Comparison of ENCODE assay signal across 3 cellular contexts in the genomic region with DNA sequence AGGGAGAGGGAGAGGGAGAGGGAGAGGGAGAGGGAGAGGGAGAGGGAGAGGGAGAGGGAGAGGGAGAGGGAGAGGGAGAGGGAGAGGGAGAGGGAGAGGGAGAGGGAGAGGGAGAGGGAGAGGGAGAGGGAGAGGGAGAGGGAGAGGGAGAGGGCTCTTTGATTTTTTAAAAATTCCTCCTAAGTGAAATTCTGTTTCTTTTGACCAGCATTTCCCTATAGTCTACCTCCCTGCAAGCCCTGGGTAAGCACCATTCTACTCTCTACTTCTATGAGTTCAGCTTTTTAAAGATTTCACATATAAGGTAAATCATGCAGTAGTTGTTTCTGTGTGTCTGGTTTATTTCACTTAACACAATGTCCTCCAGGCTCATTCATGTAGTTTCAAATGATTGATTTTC. TPM values are rescaled to one million over a fixed set of nuclear protein-coding genes. Genes with fewer than 3 reads are reported as not detected.
DNase-seq lines count a peak whose midpoint lies in the region; ATAC-seq, FAIRE-seq and TF ChIP-seq lines count a peak whose summit lies in the region.
"Not testable (repeated sequence)": the region's sequence is repeated elsewhere in the genome, so short reads cannot be mapped to it uniquely, and the experiment has no call there.

No MANE protein-coding gene starts in this region.

- H3K4me3 Mint-ChIP-seq in activated T-helper 2 cell treated with anti-CD3 and anti-CD28 coated beads, Interferon-gamma antibody, Interleukin-2, Interleukin-4, amounts not matched to agents 10 μg/mL and 5 μg/mL and 100 μg/mL, durations not matched to agents 14 hours and 24 hours and 36 hours (ENCODE audit: low read depth); nephron progenitor cell: not testable (repeated sequence)

- in situ Hi-C loops in HepG2 (cut with HindIII; ENCODE audit: extremely low pct_ligation_motif_present, low pct_unique_long_range_greater_than_20kb), result not testable (repeated sequence)

- H3K79me2 ChIP-seq in HepG2 (ENCODE audit: insufficient read depth, low read length), result not testable (repeated sequence)

- TF ChIP-seq EP300 in HepG2 (IDR thresholded peaks at IDR 0.05; ENCODE audit: low read depth in 2 of 2, low read length in 2 of 2); HepG2 (CRISPR knock-in tag; IDR thresholded peaks at IDR 0.05; ENCODE audit: borderline replicate concordance): not testable (repeated sequence)

- not testable (repeated sequence) for BruUV-seq in HepG2 (replicated peaks; lab: Mats Ljungman, UMichigan)

- not testable (repeated sequence) for DNase-seq in activated T-helper 2 cell treated with anti-CD3 and anti-CD28 coated beads, Interferon-gamma antibody, Interleukin-2, Interleukin-4, amounts not matched to agents 10 μg/mL and 5 μg/mL and 100 μg/mL, durations not matched to agents 14 hours and 24 hours and 36 hours (ENCODE audit: low spot score); HepG2 (ENCODE audit: low spot score); nephron progenitor cell

- peak overlapping the region; percentile 29 for H3K27ac Mint-ChIP-seq in activated T-helper 2 cell treated with anti-CD3 and anti-CD28 coated beads, Interferon-gamma antibody, Interleukin-2, Interleukin-4, amounts not matched to agents 10 μg/mL and 5 μg/mL and 100 μg/mL, durations not matched to agents 14 hours and 24 hours and 36 hours
- H3K27ac Mint-ChIP-seq in nephron progenitor cell, result peak overlapping the region; percentile 39

- H3K4me1 Mint-ChIP-seq in activated T-helper 2 cell treated with anti-CD3 and anti-CD28 coated beads, Interferon-gamma antibody, Interleukin-2, Interleukin-4, amounts not matched to agents 10 μg/mL and 5 μg/mL and 100 μg/mL, durations not matched to agents 14 hours and 24 hours and 36 hours (ENCODE audit: low read depth); nephron progenitor cell: not testable (repeated sequence)

- not testable (repeated sequence) for H3K27ac ChIP-seq in HepG2 (ENCODE audit: extremely low read length, insufficient read depth, low read length)

- H3K36me3 Mint-ChIP-seq in activated T-helper 2 cell treated with anti-CD3 and anti-CD28 coated beads, Interferon-gamma antibody, Interleukin-2, Interleukin-4, amounts not matched to agents 10 μg/mL and 5 μg/mL and 100 μg/mL, durations not matched to agents 14 hours and 24 hours and 36 hours (ENCODE audit: low read depth), result not testable (repeated sequence)
- H3K36me3 Mint-ChIP-seq in nephron progenitor cell (ENCODE audit: low read depth), result peaks cover 11% of the 10 kb centered on the region

- intact Hi-C loops in activated T-helper 2 cell treated with anti-CD3 and anti-CD28 coated beads, Interferon-gamma antibody, Interleukin-2, Interleukin-4, amounts not matched to agents 10 μg/mL and 5 μg/mL and 100 μg/mL, durations not matched to agents 14 hours and 24 hours and 36 hours (cut with micrococcal nuclease); HepG2 (cut with micrococcal nuclease; ENCODE audit: unreplicated experiment): not testable (repeated sequence)

- not testable (repeated sequence) for H3K9me3 ChIP-seq in HepG2 (ENCODE audit: low read length)

- TF ChIP-seq POLR2A in HepG2 (IDR thresholded peaks at IDR 0.05; ENCODE audit: insufficient read depth in 1 of 2, low read depth in 2 of 2, low read length in 2 of 2), result not testable (repeated sequence)

- not testable (repeated sequence) for H3K4me2 ChIP-seq in HepG2 (ENCODE audit: low read depth, low read length)

- not testable (repeated sequence) for H3K4me1 ChIP-seq in HepG2 (ENCODE audit: insufficient read depth, low read length)

- H3K4me3 ChIP-seq in HepG2 (replicated peaks in 1 of 3; ENCODE audit: insufficient read depth in 1 of 3, low read depth in 2 of 3, low read length in 3 of 3), result not testable (repeated sequence)

- not testable (repeated sequence) for H4K20me1 ChIP-seq in HepG2 (ENCODE audit: insufficient read depth, low read length)

- not testable (repeated sequence) for TF ChIP-seq RAD21 in HepG2 (CRISPR knock-in tag; IDR thresholded peaks at IDR 0.05)

- H3K27me3 Mint-ChIP-seq in activated T-helper 2 cell treated with anti-CD3 and anti-CD28 coated beads, Interferon-gamma antibody, Interleukin-2, Interleukin-4, amounts not matched to agents 10 μg/mL and 5 μg/mL and 100 μg/mL, durations not matched to agents 14 hours and 24 hours and 36 hours (ENCODE audit: low read depth), result peaks cover 13% of the 10 kb centered on the region
- not testable (repeated sequence) for H3K27me3 Mint-ChIP-seq in nephron progenitor cell (ENCODE audit: low read depth, poor library complexity)

- not testable (repeated sequence) for TF ChIP-seq CTCF in HepG2 (CRISPR knock-in tag; IDR thresholded peaks at IDR 0.05); nephron progenitor cell (IDR thresholded peaks at IDR 0.05)

- CTCF ChIA-PET in HepG2 (lab: Yijun Ruan, JAX; ENCODE audit: low intra/inter-chr PET ratio, low total read pairs), result not testable (repeated sequence)

- ATAC-seq in HepG2, result not testable (repeated sequence)

- not testable (repeated sequence) for H3K27me3 ChIP-seq in HepG2 (ENCODE audit: control insufficient read depth in 1 of 2, insufficient read depth in 2 of 2, low read length in 2 of 2)

- H3K9ac ChIP-seq in HepG2 (ENCODE audit: insufficient read depth, low read depth, low read length), result not testable (repeated sequence)

- H2AFZ ChIP-seq in HepG2 (ENCODE audit: low read length), result not testable (repeated sequence)

- H3K36me3 ChIP-seq in HepG2 (replicated peaks in 1 of 2; ENCODE audit: control insufficient read depth in 1 of 2, insufficient read depth in 2 of 2, low read length in 2 of 2), result not testable (repeated sequence)

- H3K9me3 Mint-ChIP-seq in activated T-helper 2 cell treated with anti-CD3 and anti-CD28 coated beads, Interferon-gamma antibody, Interleukin-2, Interleukin-4, amounts not matched to agents 10 μg/mL and 5 μg/mL and 100 μg/mL, durations not matched to agents 14 hours and 24 hours and 36 hours, result not testable (repeated sequence)
- H3K9me3 Mint-ChIP-seq in nephron progenitor cell, result peaks cover 15% of the 10 kb centered on the region

- POLR2A ChIA-PET in HepG2 (lab: Yijun Ruan, JAX), result not testable (repeated sequence)

- not testable (repeated sequence) for FAIRE-seq in HepG2 (lab: Jason Lieb, UNC)

TF ChIP-seq in HepG2, 621 proteins besides CTCF, POLR2A, EP300 and RAD21:
- peak; percentile 96 for TF ChIP-seq HNRNPK (IDR thresholded peaks at IDR 0.05; ENCODE audit: low read depth, low read length, poor library complexity, severe bottlenecking)

RNA-seq across cellular contexts. Expression of a gene that starts 34.1 kb away (rescaled TPM):
- total RNA-seq in activated T-helper 2 cell treated with anti-CD3 and anti-CD28 coated beads, Interferon-gamma antibody, Interleukin-2, Interleukin-4, amounts not matched to agents 10 μg/mL and 5 μg/mL and 100 μg/mL, durations not matched to agents 14 hours and 24 hours and 36 hours, result 13.4 and 14.1 TPM in 2 replicates
- 40.0 and 78.1 TPM in 2 replicates for total RNA-seq in HepG2 (2016; rRNA removed; fragmentation: Illumina TruSeq; extraction: Trizol)
- 3.8 and 5.8 TPM in 2 replicates for total RNA-seq in HepG2 (2016; cell fraction: cytosol; rRNA removed; fragmentation: Illumina TruSeq; extraction: Trizol; ENCODE audit: low read depth)
- total RNA-seq in HepG2 (2016; cell fraction: insoluble cytoplasmic fraction; rRNA removed; fragmentation: Illumina TruSeq; extraction: Trizol), result 40.5 and 78.7 TPM in 2 replicates
- total RNA-seq in HepG2 (2016; cell fraction: membrane; rRNA removed; fragmentation: Illumina TruSeq; extraction: Trizol), result 8.0 and 8.5 TPM in 2 replicates
- total RNA-seq in HepG2 (2016; cell fraction: nucleus; rRNA removed; fragmentation: Illumina TruSeq; extraction: Trizol), result 52.9 and 63.4 TPM in 2 replicates
- 83.8 and 113 TPM in 2 replicates for polyA plus RNA-seq in HepG2 (2011; rRNA removed)
- polyA plus RNA-seq in HepG2 (2011; cell fraction: cytosol; rRNA removed), result 73.7 and 84.1 TPM in 2 replicates
- polyA plus RNA-seq in HepG2 (2011; cell fraction: nucleus; rRNA removed), result 20.1 and 27.7 TPM in 2 replicates
- polyA plus RNA-seq in HepG2 (2012), result 48.9 and 56.9 TPM in 2 replicates
- 4.8 and 5.2 TPM in 2 replicates for polyA plus RNA-seq in HepG2 (2016; cell fraction: cytosol; fragmentation: Illumina TruSeq; extraction: Trizol; ENCODE audit: low read depth)
- 36.0 and 42.5 TPM in 2 replicates for polyA plus RNA-seq in HepG2 (2016; cell fraction: insoluble cytoplasmic fraction; fragmentation: Illumina TruSeq; extraction: Trizol; ENCODE audit: low read depth)
- 5.3 and 5.5 TPM in 2 replicates for polyA plus RNA-seq in HepG2 (2016; cell fraction: membrane; fragmentation: Illumina TruSeq; extraction: Trizol; ENCODE audit: low read depth)
- 85.9 and 86.3 TPM in 2 replicates for polyA plus RNA-seq in HepG2 (2016; cell fraction: nucleus; fragmentation: Illumina TruSeq; extraction: Trizol; ENCODE audit: insufficient read depth, low read depth)
- polyA minus RNA-seq in HepG2 (2011; rRNA and poly(A)+ RNA removed; ENCODE audit: low replicate concordance), result 18.9 and 34.3 TPM in 2 replicates
- 21.2 and 31.1 TPM in 2 replicates for polyA minus RNA-seq in HepG2 (2011; cell fraction: cytosol; rRNA and poly(A)+ RNA removed)
- 11.2 and 15.9 TPM in 2 replicates for polyA minus RNA-seq in HepG2 (2011; cell fraction: nucleus; rRNA and poly(A)+ RNA removed)
